In the genomic region with DNA sequence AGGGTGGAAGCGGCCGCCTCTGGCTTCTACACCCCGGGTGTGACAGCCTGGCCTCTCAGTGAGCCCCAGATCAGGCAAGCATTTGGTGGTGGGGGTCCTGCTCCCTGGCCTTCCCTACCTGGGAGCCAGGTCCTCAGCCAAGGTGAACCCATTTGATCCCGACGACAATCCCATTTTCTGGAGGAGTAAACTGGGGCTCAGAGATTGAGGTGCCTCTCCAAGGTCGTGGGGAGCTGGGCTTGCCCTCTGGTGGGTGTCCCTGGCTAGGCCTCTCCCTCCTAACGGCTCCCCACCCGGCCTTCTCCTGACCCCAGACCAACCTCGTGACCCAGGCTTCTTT, we compare ENCODE assay signal across 10 cellular contexts. TPM values are rescaled to one million over a fixed set of nuclear protein-coding genes. Genes with fewer than 3 reads are reported as not detected.
DNase-seq lines count a peak whose midpoint lies in the region; ATAC-seq and TF ChIP-seq lines count a peak whose summit lies in the region.
"Had no signal": no experiment of that assay in that cellular context is flagged by ENCODE, and none has a peak within 500 bp of the region (broad histone marks: within the 10 kb centered on the region; RNA-seq: fewer than 3 reads in every experiment).

No MANE protein-coding gene starts in this region.

- CTCF ChIA-PET in GM10248 (lab: Yijun Ruan, JAX): interaction anchor here (0.6 to 4.5 kb wide), 5 partner anchors 14 to 397 kb away, joined by 3 to 36 read pairs (median 5); no protein-coding TSS in a partner anchor

- POLR2A ChIA-PET in GM10248 (lab: Yijun Ruan, JAX): no interaction called here

- H3K4me2 ChIP-seq in DOHH2 (ENCODE audit: low read length): peak overlapping the region; percentile 72

- H4K20me1 ChIP-seq in DOHH2 (ENCODE audit: control insufficient read depth, insufficient read depth, low read depth, low read length): no peaks in the 10 kb centered on the region

- no peaks in the 10 kb centered on the region for H3K36me3 ChIP-seq in DOHH2 (ENCODE audit: control insufficient read depth, low read length)
- H3K36me3 ChIP-seq in esophagus squamous epithelium: no peaks in the 10 kb centered on the region
- H3K36me3 ChIP-seq in psoas muscle (ENCODE audit: insufficient read depth in 1 of 2, low read depth in 1 of 2): no peaks in the 10 kb centered on the region

- intact Hi-C loops in esophagus squamous epithelium (cut with DNase I): no loop called here
- intact Hi-C loops in psoas muscle (cut with DNase I): loop anchor here in 1 of 2 donors (5.0 kb wide), 1 partner anchor 135 kb away; no protein-coding TSS in a partner anchor

- H3K4me1 ChIP-seq in DOHH2 (ENCODE audit: control insufficient read depth, low read length) (peaks cover 16% of the 10 kb centered on the region), esophagus squamous epithelium (peaks cover 11 to 33% (median 26%) of the 10 kb centered on the region in 3 donors), psoas muscle (no peaks in the 10 kb centered on the region)

- DNase-seq in NB4 (ENCODE audit: low read depth) (no peak), esophagus squamous epithelium (lab: John Stamatoyannopoulos, UW) (no peak), psoas muscle (no peak), GM10266 (ENCODE audit: extremely low spot score) (no peak), DMS 273 treated with DMSO at 0.1 percent for 48 hours (lab: John Stamatoyannopoulos, UW) (no peak), GM10248 (ENCODE audit: extremely low spot score) (no peak)
- no peak for DNase-seq in stimulated activated CD4-positive, alpha-beta T cell treated with anti-CD3 and anti-CD28 coated beads, Interleukin-4, amount 100 ng/mL, for 24 hours

- TF ChIP-seq POLR2A in NB4 (IDR thresholded peaks at IDR 0.05; ENCODE audit: extremely low read depth, insufficient read length): no peak
- no peak for TF ChIP-seq POLR2A in esophagus squamous epithelium (IDR thresholded peaks at IDR 0.05)

- 44% methylated on average over 4 of the region's 9 CpGs; no CpG with 5 or more reads in 1 of the 2 donors for WGBS in esophagus squamous epithelium, 2 donors
- 56 to 68% (median 68%) methylated on average over 8 to 9 of the region's 9 CpGs for WGBS in psoas muscle, 3 donors

- H3K4me3 ChIP-seq in DOHH2 (ENCODE audit: low read length): peak overlapping the region; percentile 64
- H3K4me3 ChIP-seq in NB4 (ENCODE audit: low read depth, low read length): peak overlapping the region; percentile 11
- peak overlapping the region; percentile 31 to 77 (median 50) for H3K4me3 ChIP-seq in esophagus squamous epithelium
- peak overlapping the region; percentile 68 for H3K4me3 ChIP-seq in psoas muscle

- H3K9me3 ChIP-seq in DOHH2 (ENCODE audit: control insufficient read depth, insufficient read depth, low read length) (no peaks in the 10 kb centered on the region), esophagus squamous epithelium (no peaks in the 10 kb centered on the region), psoas muscle (peaks cover 4% of the 10 kb centered on the region)

- TF ChIP-seq CTCF in DOHH2 (IDR thresholded peaks at IDR 0.05; ENCODE audit: low read depth, low read length, poor library complexity, severe bottlenecking): peak; percentile 20
- no peak for TF ChIP-seq CTCF in NB4 (IDR thresholded peaks at IDR 0.05; ENCODE audit: low read depth, low read length)
- peak in 1 of 6 experiments; percentile 15 for TF ChIP-seq CTCF in esophagus squamous epithelium (IDR thresholded peaks at IDR 0.05)
- TF ChIP-seq CTCF in psoas muscle (IDR thresholded peaks at IDR 0.05): no peak
- no peak for TF ChIP-seq CTCF in GM10266 (IDR thresholded peaks at IDR 0.05; ENCODE audit: control insufficient read depth, insufficient read depth, low read depth, missing control alignments)
- no peak for TF ChIP-seq CTCF in GM10248 (IDR thresholded peaks at IDR 0.05; ENCODE audit: control extremely low read depth, extremely low read depth, low read depth, missing control alignments)

- H3K27me3 ChIP-seq in DOHH2 (ENCODE audit: control insufficient read depth, low read length): peaks cover 9% of the 10 kb centered on the region
- H3K27me3 ChIP-seq in esophagus squamous epithelium: peaks cover 0 to 22% (median 0%) of the 10 kb centered on the region in 4 donors
- peaks cover 0 to 2% (median 1%) of the 10 kb centered on the region in 3 donors for H3K27me3 ChIP-seq in psoas muscle (ENCODE audit: insufficient read depth in 3 of 3, low read length in 2 of 3)

- H3K9me2 ChIP-seq in DOHH2 (replicated peaks; ENCODE audit: control insufficient read depth, low read length): no peaks in the 10 kb centered on the region

- no peaks in the 10 kb centered on the region for H3F3A ChIP-seq in DOHH2 (ENCODE audit: control insufficient read depth, insufficient read depth)

- H3K79me2 ChIP-seq in DOHH2 (ENCODE audit: control insufficient read depth, low read length): no peaks in the 10 kb centered on the region

- ATAC-seq in psoas muscle: no peak

- H3K27ac ChIP-seq in DOHH2 (ENCODE audit: low read depth, low read length): no peak overlapping the region
- H3K27ac ChIP-seq in esophagus squamous epithelium: peak overlapping the region; percentile 8 to 74 (median 52)
- H3K27ac ChIP-seq in psoas muscle: no peak overlapping the region

RNA-seq across cellular contexts. Expression of gene EXOC3L4, which starts 2.7 kb away (rescaled TPM):
- total RNA-seq in esophagus squamous epithelium: under 1 TPM in 1 of 4 donors, not detected in 3; 1.00 TPM
- total RNA-seq in psoas muscle: under 1 TPM in 2 of 4 donors, not detected in 2; 0.23 to 0.30 TPM
- polyA plus RNA-seq in psoas muscle: under 1 TPM in 2 of 3 donors, not detected in 1; 0.12 to 0.33 TPM
- total RNA-seq: activated CD8-positive, alpha-beta memory T cell treated with anti-CD3 and anti-CD28 coated beads for 36 hours had no signal

RNA-seq across cellular contexts. Expression of gene LBHD2, which starts 7.8 kb away (rescaled TPM):
- total RNA-seq in esophagus squamous epithelium (1 to 10 TPM in 1 of 4 donors, not detected in 3; 1.1 TPM), psoas muscle (not detected)
- not detected for polyA plus RNA-seq in psoas muscle
- total RNA-seq: activated CD8-positive, alpha-beta memory T cell treated with anti-CD3 and anti-CD28 coated beads for 36 hours; NCI-H460 had no signal

RNA-seq across cellular contexts. Expression of gene TNFAIP2, which starts 31.4 kb away (rescaled TPM):
- total RNA-seq in esophagus squamous epithelium (100 to 1,000 TPM in 3 of 4 donors, 10 to 100 TPM in 1; 36.6 to 163 (median 130) TPM), psoas muscle (100 to 1,000 TPM in 1 of 4 donors, 10 to 100 TPM in 3; 25.7 to 146 (median 39.1) TPM)
- 10 to 100 TPM; 32.2 to 97.4 (median 52.3) TPM for polyA plus RNA-seq in psoas muscle

RNA-seq across cellular contexts. Expression of gene CDC42BPB, which starts 34.5 kb away (rescaled TPM):
- total RNA-seq in esophagus squamous epithelium (10 to 100 TPM; 43.7 to 98.2 (median 81.2) TPM), psoas muscle (10 to 100 TPM; 34.2 to 57.4 (median 40.1) TPM)
- polyA plus RNA-seq in psoas muscle: 10 to 100 TPM; 20.2 to 43.8 (median 39.6) TPM

Comparison
In these comparisons a context has a peak if more than half of its experiments do, and no peak if none do; other contexts are left out.
1. H3K27ac ChIP-seq: peak in esophagus squamous epithelium (4 of 4); none in DOHH2 (single experiment) and psoas muscle (single experiment).
2. H3K4me3 ChIP-seq: peak in every context shown above with its lines; median percentile 68 in psoas muscle; 64 in DOHH2; 50 in esophagus squamous epithelium; 11 in NB4.